In genomic region chr20:3846378-3846739, GRCh38 we compare ENCODE assay signal across 8 cellular contexts. TPM values are rescaled to one million over a fixed set of nuclear protein-coding genes. Genes with fewer than 3 reads are reported as not detected.
DNase-seq lines count a peak whose midpoint lies in the region; ATAC-seq and TF ChIP-seq lines count a peak whose summit lies in the region.

No MANE protein-coding gene starts in this region.

- H3K27me3 Mint-ChIP-seq in activated CD4-positive, alpha-beta T cell treated with anti-CD3 and anti-CD28 coated beads, Interleukin-2, amount 10 ng/mL, durations not matched to agents 7 days and 5 days, result no peaks in the 10 kb centered on the region

- 0 to 1% methylated on average over 16 to 22 of the region's 22 CpGs for WGBS in lower leg skin, 2 donors
- WGBS in tibial nerve, 2 donors, result 1 to 3% methylated on average over 12 to 21 of the region's 22 CpGs

- H3K27me3 ChIP-seq in tibial nerve, result no peaks in the 10 kb centered on the region

- TF ChIP-seq POLR2A in lower leg skin (IDR thresholded peaks at IDR 0.05) (no peak), tibial nerve (IDR thresholded peaks at IDR 0.05) (no peak)

- in situ Hi-C loops in astrocyte of the spinal cord (cut with HindIII; ENCODE audit: low sequenced_read_pairs), result no loop called here

- H3K4me3 Mint-ChIP-seq in activated CD4-positive, alpha-beta T cell treated with anti-CD3 and anti-CD28 coated beads, Interleukin-2, amount 10 ng/mL, durations not matched to agents 7 days and 5 days, result peak overlapping the region; percentile 88

- peak overlapping the region; percentile 89 for H3K27ac Mint-ChIP-seq in activated CD4-positive, alpha-beta T cell treated with anti-CD3 and anti-CD28 coated beads, Interleukin-2, amount 10 ng/mL, durations not matched to agents 7 days and 5 days

- H3K4me1 ChIP-seq in tibial nerve, result peaks cover 0 to 28% (median 10%) of the 10 kb centered on the region in 4 donors

- H3K36me3 ChIP-seq in tibial nerve, result peaks cover 0 to 4% (median 0%) of the 10 kb centered on the region in 3 donors

- H3K4me3 ChIP-seq in astrocyte of the spinal cord (ENCODE audit: low read depth, low read length) (peak overlapping the region; percentile 89), lower leg skin (ENCODE audit: low read depth, poor library complexity, severe bottlenecking) (peak overlapping the region; percentile 71), tibial nerve (peak overlapping the region; percentile 73 to 94 (median 86))

- TF ChIP-seq EP300 in tibial nerve (IDR thresholded peaks at IDR 0.05), result no peak

- no peak for TF ChIP-seq CTCF in astrocyte of the spinal cord (IDR thresholded peaks at IDR 0.05; ENCODE audit: low read depth, low read length)
- no peak for TF ChIP-seq CTCF in lower leg skin (IDR thresholded peaks at IDR 0.05)
- no peak for TF ChIP-seq CTCF in tibial nerve (IDR thresholded peaks at IDR 0.05)

- H3K36me3 Mint-ChIP-seq in activated CD4-positive, alpha-beta T cell treated with anti-CD3 and anti-CD28 coated beads, Interleukin-2, amount 10 ng/mL, durations not matched to agents 7 days and 5 days (ENCODE audit: low read depth), result peaks cover 7% of the 10 kb centered on the region

- no peaks in the 10 kb centered on the region for H3K9me3 ChIP-seq in tibial nerve

- H3K27ac ChIP-seq in tibial nerve, result peak overlapping the region; percentile 81 to 98 (median 91)

- DNase-seq in activated CD4-positive, alpha-beta T cell treated with anti-CD3 and anti-CD28 coated beads, Interleukin-2, amount 10 ng/mL, durations not matched to agents 7 days and 5 days, result no peak
- DNase-seq in activated CD4-positive, alpha-beta T cell treated with anti-CD3 and anti-CD28 coated beads, Interleukin-2, amount 50 U/mL, for 4 hours, result no peak
- no peak for DNase-seq in astrocyte of the spinal cord (ENCODE audit: low read depth, low spot score)
- no peak for DNase-seq in lower leg skin (ENCODE audit: low spot score in 2 of 2)
- DNase-seq in tibial nerve (ENCODE audit: low spot score in 2 of 2), result no peak
- DNase-seq in cerebellar nuclear complex (lab: John Stamatoyannopoulos, UW), result no peak
- DNase-seq in NCI-H1436 (lab: John Stamatoyannopoulos, UW), result no peak

- ATAC-seq in GM21529 (IDR thresholded peaks at IDR 0.05; ENCODE audit: unreplicated experiment), result no peak

- POLR2A ChIA-PET in activated CD4-positive, alpha-beta T cell treated with anti-CD3 and anti-CD28 coated beads, Interleukin-2, amount 10 ng/mL, durations not matched to agents 7 days and 5 days (lab: Charles Lee), result no interaction called here

- CTCF ChIA-PET in activated CD4-positive, alpha-beta T cell treated with anti-CD3 and anti-CD28 coated beads, Interleukin-2, amount 10 ng/mL, durations not matched to agents 7 days and 5 days (lab: Charles Lee), result interaction anchor here (1.9 kb wide), 1 partner anchor 59 kb away, joined by 8 read pairs; the partner anchor contains the start of gene CENPB

- intact Hi-C loops in lower leg skin (cut with DNase I; ENCODE audit: low total_unique reads), result no loop called here

- H3K4me1 Mint-ChIP-seq in activated CD4-positive, alpha-beta T cell treated with anti-CD3 and anti-CD28 coated beads, Interleukin-2, amount 10 ng/mL, durations not matched to agents 7 days and 5 days, result peaks cover 32% of the 10 kb centered on the region

- H3K9me3 Mint-ChIP-seq in activated CD4-positive, alpha-beta T cell treated with anti-CD3 and anti-CD28 coated beads, Interleukin-2, amount 10 ng/mL, durations not matched to agents 7 days and 5 days, result no peaks in the 10 kb centered on the region

RNA-seq across cellular contexts. Expression of gene MAVS, which starts 0.3 kb away (rescaled TPM):
- total RNA-seq in activated CD4-positive, alpha-beta T cell treated with anti-CD3 and anti-CD28 coated beads, Interleukin-2, amount 10 ng/mL, durations not matched to agents 7 days and 5 days, result 10 to 100 TPM; 34.8 to 36.4 TPM
- total RNA-seq in lower leg skin, result 10 to 100 TPM; 17.2 to 28.2 (median 27.1) TPM
- 10 to 100 TPM; 34.5 to 49.8 (median 39.3) TPM for total RNA-seq in tibial nerve

RNA-seq across cellular contexts. Expression of gene AP5S1, which starts 26.0 kb away (rescaled TPM):
- total RNA-seq in activated CD4-positive, alpha-beta T cell treated with anti-CD3 and anti-CD28 coated beads, Interleukin-2, amount 10 ng/mL, durations not matched to agents 7 days and 5 days, result 10 to 100 TPM; 16.6 to 18.2 TPM
- total RNA-seq in lower leg skin (10 to 100 TPM in 2 of 4 donors, 1 to 10 TPM in 2; 7.7 to 16.8 (median 10.5) TPM), tibial nerve (10 to 100 TPM in 3 of 4 donors, 1 to 10 TPM in 1; 9.4 to 20.7 (median 14.9) TPM)

RNA-seq across cellular contexts. Expression of gene PANK2, which starts 42.8 kb away (rescaled TPM):
- total RNA-seq in activated CD4-positive, alpha-beta T cell treated with anti-CD3 and anti-CD28 coated beads, Interleukin-2, amount 10 ng/mL, durations not matched to agents 7 days and 5 days, result 10 to 100 TPM; 59.7 to 64.5 TPM
- total RNA-seq in lower leg skin (10 to 100 TPM; 35.7 to 44.1 (median 42.3) TPM), tibial nerve (10 to 100 TPM; 58.2 to 79.7 (median 64.2) TPM)

RNA-seq across cellular contexts. Expression of gene CDC25B, which starts 50.2 kb away (rescaled TPM):
- total RNA-seq in activated CD4-positive, alpha-beta T cell treated with anti-CD3 and anti-CD28 coated beads, Interleukin-2, amount 10 ng/mL, durations not matched to agents 7 days and 5 days, result 100 to 1,000 TPM; 403 to 429 TPM
- 10 to 100 TPM; 13.5 to 23.2 (median 18.5) TPM for total RNA-seq in lower leg skin
- 10 to 100 TPM; 33.0 to 65.4 (median 43.9) TPM for total RNA-seq in tibial nerve

RNA-seq across cellular contexts. Expression of gene CENPB, which starts 59.8 kb away (rescaled TPM):
- 10 to 100 TPM; 77.8 to 85.6 TPM for total RNA-seq in activated CD4-positive, alpha-beta T cell treated with anti-CD3 and anti-CD28 coated beads, Interleukin-2, amount 10 ng/mL, durations not matched to agents 7 days and 5 days
- total RNA-seq in lower leg skin (100 to 1,000 TPM in 2 of 4 donors, 10 to 100 TPM in 2; 94.4 to 109 (median 99.8) TPM), tibial nerve (100 to 1,000 TPM in 2 of 4 donors, 10 to 100 TPM in 2; 72.8 to 109 (median 100) TPM)
